8 cellular contexts compared by ENCODE assay signal in genomic region chr1:202888507-202889360, GRCh38. TPM values are rescaled to one million over a fixed set of nuclear protein-coding genes. Genes with fewer than 3 reads are reported as not detected.
A peak's percentile ranks its signal among the peaks of the same experiment; 100 is the strongest.
DNase-seq lines count a peak whose midpoint lies in the region; ATAC-seq lines count a peak whose summit lies in the region.

Gene RABIF (minus strand): TSS chr1:202889149. CDS start chr1:202889098, 51 bp downstream.

- intact Hi-C loops in activated CD4-positive, alpha-beta T cell treated with anti-CD3 and anti-CD28 coated beads, Interleukin-2, amount 10 ng/mL, durations not matched to agents 24 days and 14 days (cut with micrococcal nuclease) = loop anchor here (1.0 to 5.0 kb wide), 5 partner anchors 39 to 541 kb away; partner anchors contain the start of genes KLHL12, PCAT6 and PPP1R12B

- ATAC-seq in GM19324 (IDR thresholded peaks at IDR 0.05; ENCODE audit: low FRiP score, unreplicated experiment) (peak; percentile 94), HG03469 (IDR thresholded peaks at IDR 0.05; ENCODE audit: unreplicated experiment) (peak; percentile 77), left lobe of liver (peak; percentile 95)

- peak; percentile 86 for DNase-seq in NCI-H526 treated with DMSO at 0.1 percent for 48 hours (lab: John Stamatoyannopoulos, UW)
- DNase-seq in activated CD4-positive, alpha-beta T cell treated with anti-CD3 and anti-CD28 coated beads, Interleukin-2, amount 10 ng/mL, durations not matched to agents 24 days and 14 days = peak; percentile 99
- DNase-seq in cortex of kidney (lab: John Stamatoyannopoulos, UW) = peak; percentile 89
- peak; percentile 97 for DNase-seq in left lobe of liver (ENCODE audit: low spot score)
- peak; percentile 94 for DNase-seq in stimulated activated CD4-positive, alpha-beta T cell treated with anti-CD3 and anti-CD28 coated beads, Interleukin-2, amount 100 ng/mL, for 4 hours (ENCODE audit: low read depth)

- no peaks in the 10 kb centered on the region for H3K9me3 Mint-ChIP-seq in activated CD4-positive, alpha-beta T cell treated with anti-CD3 and anti-CD28 coated beads, Interleukin-2, amount 10 ng/mL, durations not matched to agents 24 days and 14 days

- H3K27me3 ChIP-seq in BLaER1 = no peaks in the 10 kb centered on the region

- peak within 1 kb of the TSS; percentile 98 for H3K27ac Mint-ChIP-seq in activated CD4-positive, alpha-beta T cell treated with anti-CD3 and anti-CD28 coated beads, Interleukin-2, amount 10 ng/mL, durations not matched to agents 24 days and 14 days

- H3K9me3 ChIP-seq in BLaER1 = no peaks in the 10 kb centered on the region

- peaks cover 20% of the 10 kb centered on the region for H3K4me1 Mint-ChIP-seq in activated CD4-positive, alpha-beta T cell treated with anti-CD3 and anti-CD28 coated beads, Interleukin-2, amount 10 ng/mL, durations not matched to agents 24 days and 14 days

- H4K20me1 ChIP-seq in BLaER1 = peaks cover 15% of the 10 kb centered on the region

- peak within 1 kb of the TSS; percentile 84 for H3K27ac ChIP-seq in BLaER1

- peak within 1 kb of the TSS; percentile 93 for H3K4me3 Mint-ChIP-seq in activated CD4-positive, alpha-beta T cell treated with anti-CD3 and anti-CD28 coated beads, Interleukin-2, amount 10 ng/mL, durations not matched to agents 24 days and 14 days

- peak within 1 kb of the TSS; percentile 80 for H3K4me2 ChIP-seq in BLaER1

- peaks cover 2% of the 10 kb centered on the region for H3K27me3 Mint-ChIP-seq in activated CD4-positive, alpha-beta T cell treated with anti-CD3 and anti-CD28 coated beads, Interleukin-2, amount 10 ng/mL, durations not matched to agents 24 days and 14 days

- H3K4me3 ChIP-seq in BLaER1 = peak within 1 kb of the TSS; percentile 82

- H3K4me1 ChIP-seq in BLaER1 = peaks cover 35% of the 10 kb centered on the region

- H3K36me3 ChIP-seq in BLaER1 = peaks cover 44% of the 10 kb centered on the region

- H3K9ac ChIP-seq in BLaER1 = peak within 1 kb of the TSS; percentile 86

- H3K36me3 Mint-ChIP-seq in activated CD4-positive, alpha-beta T cell treated with anti-CD3 and anti-CD28 coated beads, Interleukin-2, amount 10 ng/mL, durations not matched to agents 24 days and 14 days (ENCODE audit: low read depth) = peaks cover 26% of the 10 kb centered on the region

RNA-seq across cellular contexts. Expression of gene RABIF, which starts in this region (rescaled TPM):
- 11.8 and 12.7 TPM in 2 replicates for total RNA-seq in activated CD4-positive, alpha-beta T cell treated with anti-CD3 and anti-CD28 coated beads, Interleukin-2, amount 10 ng/mL, durations not matched to agents 24 days and 14 days
- 4.6 TPM for total RNA-seq in left lobe of liver

Comparison
In these comparisons a context has a peak if more than half of its experiments do, and no peak if none do; other contexts are left out.
1. Peak in every context shown above with its lines: DNase-seq, ATAC-seq, H3K4me3 ChIP-seq and H3K27ac ChIP-seq.